ENCODE assay signal across 9 cellular contexts in the genomic region with DNA sequence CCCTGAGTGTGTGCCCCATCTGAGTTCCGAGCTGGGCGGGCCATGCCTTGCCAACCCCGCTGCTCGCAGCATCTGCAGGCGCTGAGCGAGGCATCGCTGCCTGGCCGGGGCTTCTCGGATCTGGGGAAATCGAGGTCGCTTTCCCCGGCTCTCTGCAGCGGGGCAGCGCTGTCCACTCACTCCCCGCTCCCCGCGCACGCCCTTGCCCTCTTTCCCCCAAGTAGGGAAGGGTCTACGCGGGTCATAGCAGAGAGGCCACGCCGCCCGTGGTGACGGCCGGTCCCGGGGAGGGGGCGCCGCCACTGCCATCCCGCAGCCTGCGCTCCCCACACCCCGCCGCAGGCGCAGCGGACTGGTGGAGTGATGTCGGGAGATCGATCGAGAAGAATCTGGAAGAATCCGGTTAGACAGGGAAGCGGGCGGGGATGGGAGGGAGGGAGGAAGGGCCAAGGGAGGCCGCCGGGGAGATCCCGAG. TPM values are rescaled to one million over a fixed set of nuclear protein-coding genes. Genes with fewer than 3 reads are reported as not detected.
DNase-seq lines count a peak whose midpoint lies in the region; ATAC-seq and TF ChIP-seq lines count a peak whose summit lies in the region.
"Had no signal": no experiment of that assay in that cellular context is flagged by ENCODE, and none has a peak within 500 bp of the region (broad histone marks: within the 10 kb centered on the region; RNA-seq: fewer than 3 reads in every experiment).

No MANE protein-coding gene starts in this region.

- ATAC-seq in HG02885 (IDR thresholded peaks at IDR 0.05; ENCODE audit: poor library complexity, unreplicated experiment) = peak; percentile 10
- peak; percentile 20 for ATAC-seq in activated CD8-positive, alpha-beta T cell treated with anti-CD3 and anti-CD28 coated beads, Interleukin-2, amount 10 ng/mL, durations not matched to agents 7 days and 5 days
- ATAC-seq in naive B cell (ENCODE audit: low read depth in 2 of 2) = peak in 1 of 2 donors; percentile 4
- peak; percentile 16 to 74 for ATAC-seq in upper lobe of left lung (ENCODE audit: low FRiP score in 2 of 2)
- no peak for ATAC-seq in HG03469 (IDR thresholded peaks at IDR 0.05; ENCODE audit: unreplicated experiment)

- no peaks in the 10 kb centered on the region for H3K9me3 Mint-ChIP-seq in activated CD8-positive, alpha-beta T cell treated with anti-CD3 and anti-CD28 coated beads, Interleukin-2, amount 10 ng/mL, durations not matched to agents 7 days and 5 days (ENCODE audit: insufficient read depth)
- H3K9me3 Mint-ChIP-seq in naive B cell = no peaks in the 10 kb centered on the region

- intact Hi-C loops in esophagus squamous epithelium (cut with DNase I) = no loop called here

- peak overlapping the region; percentile 66 to 96 (median 94) for H3K4me3 ChIP-seq in esophagus squamous epithelium
- peak overlapping the region; percentile 38 to 94 (median 80) for H3K4me3 ChIP-seq in upper lobe of left lung

- peaks cover 30% of the 10 kb centered on the region for H3K4me1 Mint-ChIP-seq in activated CD8-positive, alpha-beta T cell treated with anti-CD3 and anti-CD28 coated beads, Interleukin-2, amount 10 ng/mL, durations not matched to agents 7 days and 5 days (ENCODE audit: low read depth)
- H3K4me1 Mint-ChIP-seq in naive B cell = peaks cover 21 to 27% (median 21%) of the 10 kb centered on the region in 3 donors

- H3K27ac Mint-ChIP-seq in activated CD8-positive, alpha-beta T cell treated with anti-CD3 and anti-CD28 coated beads, Interleukin-2, amount 10 ng/mL, durations not matched to agents 7 days and 5 days = no peak overlapping the region
- peak overlapping the region in 3 of 6 donors; percentile 66 to 76 (median 67) for H3K27ac Mint-ChIP-seq in naive B cell

- POLR2A ChIA-PET in activated CD8-positive, alpha-beta T cell treated with anti-CD3 and anti-CD28 coated beads, Interleukin-2, amount 10 ng/mL, durations not matched to agents 7 days and 5 days (lab: Charles Lee) = interaction anchor here (0.7 to 2.7 kb wide), 3 partner anchors 19 to 103 kb away, joined by 3 to 10 read pairs (median 4); a partner anchor contains a TSS

- no peaks in the 10 kb centered on the region for H3K27me3 ChIP-seq in esophagus squamous epithelium
- no peaks in the 10 kb centered on the region for H3K27me3 ChIP-seq in upper lobe of left lung

- H3K36me3 ChIP-seq in esophagus squamous epithelium (peaks cover 11 to 25% (median 15%) of the 10 kb centered on the region in 3 donors), upper lobe of left lung (peaks cover 2 to 20% (median 8%) of the 10 kb centered on the region in 4 donors)

- H3K36me3 Mint-ChIP-seq in activated CD8-positive, alpha-beta T cell treated with anti-CD3 and anti-CD28 coated beads, Interleukin-2, amount 10 ng/mL, durations not matched to agents 7 days and 5 days (ENCODE audit: low read depth) = peaks cover 31% of the 10 kb centered on the region
- H3K36me3 Mint-ChIP-seq in naive B cell = peaks cover 0 to 8% of the 10 kb centered on the region in 2 donors

- H3K27me3 Mint-ChIP-seq in activated CD8-positive, alpha-beta T cell treated with anti-CD3 and anti-CD28 coated beads, Interleukin-2, amount 10 ng/mL, durations not matched to agents 7 days and 5 days (ENCODE audit: low read depth) = peaks cover 5% of the 10 kb centered on the region
- H3K27me3 Mint-ChIP-seq in naive B cell = no peaks in the 10 kb centered on the region

- H3K27ac ChIP-seq in esophagus squamous epithelium (peak overlapping the region; percentile 88 to 95 (median 92)), upper lobe of left lung (peak overlapping the region in 2 of 4 donors; percentile 67 to 93)

- CTCF ChIA-PET in activated CD8-positive, alpha-beta T cell treated with anti-CD3 and anti-CD28 coated beads, Interleukin-2, amount 10 ng/mL, durations not matched to agents 7 days and 5 days (lab: Charles Lee) = interaction anchor here (1.0 to 3.1 kb wide), 2 partner anchors 10 to 103 kb away, joined by 3 to 15 read pairs; no protein-coding TSS in a partner anchor

- TF ChIP-seq EP300 in upper lobe of left lung (IDR thresholded peaks at IDR 0.05) = no peak

- H3K9me3 ChIP-seq in esophagus squamous epithelium = no peaks in the 10 kb centered on the region
- no peaks in the 10 kb centered on the region for H3K9me3 ChIP-seq in upper lobe of left lung

- TF ChIP-seq CTCF in esophagus squamous epithelium (IDR thresholded peaks at IDR 0.05) (no peak), upper lobe of left lung (IDR thresholded peaks at IDR 0.05) (no peak)

- H3K4me1 ChIP-seq in esophagus squamous epithelium = peaks cover 0 to 44% (median 33%) of the 10 kb centered on the region in 3 donors
- H3K4me1 ChIP-seq in upper lobe of left lung = peaks cover 18 to 29% (median 25%) of the 10 kb centered on the region in 4 donors

- TF ChIP-seq POLR2A in esophagus squamous epithelium (IDR thresholded peaks at IDR 0.05) (no peak), upper lobe of left lung (IDR thresholded peaks at IDR 0.05) (no peak)

- H3K4me3 Mint-ChIP-seq in activated CD8-positive, alpha-beta T cell treated with anti-CD3 and anti-CD28 coated beads, Interleukin-2, amount 10 ng/mL, durations not matched to agents 7 days and 5 days = peak overlapping the region; percentile 76
- peak overlapping the region; percentile 83 to 93 (median 89) for H3K4me3 Mint-ChIP-seq in naive B cell

- WGBS in esophagus squamous epithelium, 2 donors = 5 to 17% methylated on average over 10 to 16 of the region's 43 CpGs
- 2% methylated on average over 30 to 36 of the region's 43 CpGs for WGBS in upper lobe of left lung, 2 donors

- DNase-seq in EH (ENCODE audit: low read depth) (peak; percentile 17), esophagus squamous epithelium (lab: John Stamatoyannopoulos, UW) (no peak), naive B cell (peak; percentile 25), upper lobe of left lung (peak in 1 of 2 donors; percentile 88), D341Med (ENCODE audit: low spot score) (no peak)
- DNase-seq in activated CD8-positive, alpha-beta T cell treated with anti-CD3 and anti-CD28 coated beads, Interleukin-2, amount 10 ng/mL, durations not matched to agents 7 days and 5 days = peak; percentile 43

RNA-seq across cellular contexts. Expression of a gene that starts 0.5 kb away (rescaled TPM):
- 100 to 1,000 TPM in 1 of 2 experiments, 10 to 100 TPM in 1; 91.5 to 102 TPM for total RNA-seq in activated CD8-positive, alpha-beta T cell treated with anti-CD3 and anti-CD28 coated beads, Interleukin-2, amount 10 ng/mL, durations not matched to agents 7 days and 5 days
- 10 to 100 TPM; 55.9 to 86.2 (median 62.8) TPM for total RNA-seq in esophagus squamous epithelium
- polyA plus RNA-seq in naive B cell (ENCODE audit: low read depth in 6 of 6) = 10 to 100 TPM; 29.4 to 40.7 (median 37.4) TPM
- total RNA-seq in upper lobe of left lung = 10 to 100 TPM; 19.1 to 62.8 (median 29.8) TPM

RNA-seq across cellular contexts. Expression of a gene that starts 18.2 kb away (rescaled TPM):
- 10 to 100 TPM; 42.3 to 44.5 TPM for total RNA-seq in activated CD8-positive, alpha-beta T cell treated with anti-CD3 and anti-CD28 coated beads, Interleukin-2, amount 10 ng/mL, durations not matched to agents 7 days and 5 days
- 10 to 100 TPM; 14.3 to 27.5 (median 15.7) TPM for total RNA-seq in esophagus squamous epithelium
- 100 to 1,000 TPM in 2 of 6 donors, 10 to 100 TPM in 4; 66.7 to 108 (median 74.7) TPM for polyA plus RNA-seq in naive B cell (ENCODE audit: low read depth in 6 of 6)
- total RNA-seq in upper lobe of left lung = 100 to 1,000 TPM in 1 of 6 donors, 10 to 100 TPM in 5; 34.0 to 388 (median 41.0) TPM

RNA-seq across cellular contexts. Expression of a gene that starts 40.5 kb away (rescaled TPM):
- not detected for total RNA-seq in activated CD8-positive, alpha-beta T cell treated with anti-CD3 and anti-CD28 coated beads, Interleukin-2, amount 10 ng/mL, durations not matched to agents 7 days and 5 days
- total RNA-seq in esophagus squamous epithelium (1 to 10 TPM in 1 of 4 donors, under 1 TPM in 1, not detected in 2; 0.38 to 1.6 TPM), upper lobe of left lung (under 1 TPM in 2 of 6 donors, not detected in 4; 0.23 to 0.74 TPM)
- 1 to 10 TPM in 4 of 6 donors, under 1 TPM in 2; 0.47 to 1.9 (median 1.1) TPM for polyA plus RNA-seq in naive B cell (ENCODE audit: low read depth in 6 of 6)
- total RNA-seq: LHCN-M2 had no signal

Comparison
In these comparisons a context has a peak if more than half of its experiments do, and no peak if none do; other contexts are left out.
1. DNase-seq: peak in EH (single experiment), activated CD8-positive, alpha-beta T cell treated with anti-CD3 and anti-CD28 coated beads, Interleukin-2, amount 10 ng/mL, durations not matched to agents 7 days and 5 days (single experiment) and naive B cell (single experiment); none in esophagus squamous epithelium (single experiment) and D341Med (single experiment).